ENCODE assay signal across 6 cellular contexts in genomic region chr9:115014438-115014837, GRCh38.
"Had no signal": no experiment of that assay in that cellular context is flagged by ENCODE, and none has a peak within 500 bp of the region (broad histone marks: within the 10 kb centered on the region; RNA-seq: fewer than 3 reads in every experiment).

No MANE protein-coding gene starts in this region.

- H3K9me3 ChIP-seq: esophagus squamous epithelium, left lung, tibial nerve had no signal

- H3K36me3 Mint-ChIP-seq: activated naive CD4-positive, alpha-beta T cell treated with anti-CD3 and anti-CD28 coated beads, Interleukin-2, amount 50 U/mL, for 24 hours; WTC11 had no signal

- H3K4me1 Mint-ChIP-seq: central memory CD8-positive, alpha-beta T cell had no signal

- H3K27me3 Mint-ChIP-seq: central memory CD8-positive, alpha-beta T cell had no signal

- H3K27ac Mint-ChIP-seq: activated naive CD4-positive, alpha-beta T cell treated with anti-CD3 and anti-CD28 coated beads, Interleukin-2, amount 50 U/mL, for 24 hours; WTC11 had no signal

- H3K4me3 Mint-ChIP-seq: activated naive CD4-positive, alpha-beta T cell treated with anti-CD3 and anti-CD28 coated beads, Interleukin-2, amount 50 U/mL, for 24 hours; central memory CD8-positive, alpha-beta T cell; WTC11 had no signal

- H3K9me3 Mint-ChIP-seq: activated naive CD4-positive, alpha-beta T cell treated with anti-CD3 and anti-CD28 coated beads, Interleukin-2, amount 50 U/mL, for 24 hours; central memory CD8-positive, alpha-beta T cell; WTC11 had no signal
